In the genomic region with DNA sequence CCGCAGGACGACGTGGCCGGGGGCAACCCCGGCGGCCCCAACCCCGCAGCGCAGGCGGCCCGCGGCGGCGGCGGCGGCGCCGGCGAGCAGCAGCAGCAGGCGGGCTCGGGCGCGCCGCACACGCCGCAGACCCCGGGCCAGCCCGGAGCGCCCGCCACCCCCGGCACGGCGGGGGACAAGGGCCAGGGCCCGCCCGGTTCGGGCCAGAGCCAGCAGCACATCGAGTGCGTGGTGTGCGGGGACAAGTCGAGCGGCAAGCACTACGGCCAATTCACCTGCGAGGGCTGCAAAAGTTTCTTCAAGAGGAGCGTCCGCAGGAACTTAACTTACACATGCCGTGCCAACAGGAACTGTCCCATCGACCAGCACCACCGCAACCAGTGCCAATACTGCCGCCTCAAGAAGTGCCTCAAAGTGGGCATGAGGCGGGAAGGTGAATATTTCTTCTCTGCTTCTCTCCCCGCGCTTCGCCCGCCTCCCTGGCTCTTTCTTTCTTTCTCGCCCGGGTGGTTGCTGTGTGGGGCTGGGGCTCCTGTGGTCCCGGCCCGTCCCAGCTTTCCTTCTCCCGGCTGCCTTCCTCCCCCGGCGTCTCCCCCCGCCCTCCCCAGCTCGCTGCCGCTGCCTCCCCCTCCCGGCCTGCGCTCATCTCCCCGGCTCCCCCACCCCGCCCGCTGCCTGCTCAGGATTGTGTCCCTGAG, we compare ENCODE assay signal across 8 cellular contexts. TPM values are rescaled to one million over a fixed set of nuclear protein-coding genes. Genes with fewer than 3 reads are reported as not detected.
DNase-seq lines count a peak whose midpoint lies in the region; ATAC-seq and TF ChIP-seq lines count a peak whose summit lies in the region.

No MANE protein-coding gene starts in this region.

- H3K4me1 ChIP-seq in skeletal muscle satellite cell (ENCODE audit: control insufficient read depth, insufficient read depth, low read length), result peaks cover 27% of the 10 kb centered on the region

- H3K4me3 ChIP-seq in GM12864 (ENCODE audit: low read depth, low read length) (peak overlapping the region; percentile 18), skeletal muscle satellite cell (ENCODE audit: low read length) (peak overlapping the region; percentile 95)

- no peak overlapping the region for H3K27ac Mint-ChIP-seq in activated B cell treated with CpG ODN at 0.5 μM for 24 hours

- peak overlapping the region; percentile 94 for H3K9ac ChIP-seq in skeletal muscle satellite cell (ENCODE audit: low read depth, low read length)

- peaks cover 24% of the 10 kb centered on the region for H3K4me1 Mint-ChIP-seq in activated B cell treated with CpG ODN at 0.5 μM for 24 hours

- peaks cover 3% of the 10 kb centered on the region for H3K36me3 Mint-ChIP-seq in activated B cell treated with CpG ODN at 0.5 μM for 24 hours (ENCODE audit: low read depth)

- H3K27me3 ChIP-seq in skeletal muscle satellite cell (ENCODE audit: control insufficient read depth, insufficient read depth, low read length), result no peaks in the 10 kb centered on the region

- intact Hi-C loops in activated B cell treated with CpG ODN at 0.5 μM for 24 hours (cut with micrococcal nuclease) (loop anchor here (2.0 to 10.0 kb wide), 2 partner anchors 14 to 1270 kb away; no protein-coding TSS in a partner anchor), left cardiac atrium (cut with DNase I) (no loop called here)

- peak overlapping the region; percentile 35 for H3K4me3 Mint-ChIP-seq in activated B cell treated with CpG ODN at 0.5 μM for 24 hours

- DNase-seq in A172 (ENCODE audit: low spot score) (peak; percentile 39), GM12864 (ENCODE audit: low read depth) (no peak), activated B cell treated with CpG ODN at 0.5 μM for 24 hours (no peak), left cardiac atrium (peak; percentile 48), C1 segment of cervical spinal cord (lab: John Stamatoyannopoulos, UW) (no peak), RPMI8226 (no peak)
- DNase-seq in effector CD8-positive, alpha-beta T cell (lab: John Stamatoyannopoulos, UW), result no peak

- TF ChIP-seq CTCF in GM12864 (IDR thresholded peaks at IDR 0.05; ENCODE audit: low read depth, low read length, missing control alignments) (no peak), activated B cell treated with CpG ODN at 0.5 μM for 24 hours (IDR thresholded peaks at IDR 0.05) (no peak)

- no peaks in the 10 kb centered on the region for H3K9me3 Mint-ChIP-seq in activated B cell treated with CpG ODN at 0.5 μM for 24 hours

- ATAC-seq in activated B cell treated with CpG ODN at 0.5 μM for 24 hours (ENCODE audit: low read depth), result no peak
- ATAC-seq in left cardiac atrium, result no peak

- peak overlapping the region; percentile 86 for H3K4me2 ChIP-seq in skeletal muscle satellite cell (ENCODE audit: low read length)

- peaks cover 42% of the 10 kb centered on the region for H3K36me3 ChIP-seq in skeletal muscle satellite cell (ENCODE audit: insufficient read depth, low read length)

- POLR2A ChIA-PET in activated B cell treated with CpG ODN at 0.5 μM for 24 hours (lab: Charles Lee), result no interaction called here

- H3K27me3 Mint-ChIP-seq in activated B cell treated with CpG ODN at 0.5 μM for 24 hours, result peaks cover 43% of the 10 kb centered on the region

- H3K9me3 ChIP-seq in skeletal muscle satellite cell (replicated peaks; ENCODE audit: low read length), result no peaks in the 10 kb centered on the region

- CTCF ChIA-PET in activated B cell treated with CpG ODN at 0.5 μM for 24 hours (lab: Charles Lee), result interaction anchor here (1.3 kb wide), 1 partner anchor 22 kb away, joined by 3 read pairs; no protein-coding TSS in a partner anchor

RNA-seq across cellular contexts. Expression of gene NR2F1, which starts 2.2 kb away (rescaled TPM):
- total RNA-seq in A172 (2014; rRNA removed; shearing (Covaris generic)), result 6.9 and 10.0 TPM in 2 replicates
- total RNA-seq in activated B cell treated with CpG ODN at 0.5 μM for 24 hours, result not detected in 2 replicates
- total RNA-seq in left cardiac atrium, result 10 to 100 TPM; 17.9 to 41.8 TPM
- total RNA-seq in skeletal muscle satellite cell (2012; rRNA removed), result 15.7 and 19.5 TPM in 2 replicates

RNA-seq across cellular contexts. Expression of gene NR2F1-AS1, which starts 4.2 kb away (rescaled TPM):
- total RNA-seq in A172 (2014; rRNA removed; shearing (Covaris generic)), result 9.8 and 24.4 TPM in 2 replicates
- total RNA-seq in activated B cell treated with CpG ODN at 0.5 μM for 24 hours, result 0.15 TPM in 1 of 2 replicates, not detected in the other
- total RNA-seq in left cardiac atrium, result 10 to 100 TPM; 10.5 to 11.9 TPM
- 11.6 and 18.8 TPM in 2 replicates for total RNA-seq in skeletal muscle satellite cell (2012; rRNA removed)

Comparison
In these comparisons a context has a peak if more than half of its experiments do, and no peak if none do; other contexts are left out.
1. DNase-seq: peak in A172 (single experiment) and left cardiac atrium (single experiment); none in GM12864 (single experiment), activated B cell treated with CpG ODN at 0.5 μM for 24 hours (single experiment), C1 segment of cervical spinal cord (0 of 14), effector CD8-positive, alpha-beta T cell (single experiment) and RPMI8226 (single experiment).